18 cellular contexts compared by ENCODE assay signal in genomic region chr3:65857327-65857726, GRCh38.
A peak's percentile ranks its signal among the peaks of the same experiment; 100 is the strongest.
DNase-seq lines count a peak whose midpoint lies in the region; ATAC-seq and TF ChIP-seq lines count a peak whose summit lies in the region.
"Had no signal": no experiment of that assay in that cellular context is flagged by ENCODE, and none has a peak within 500 bp of the region (broad histone marks: within the 10 kb centered on the region; RNA-seq: fewer than 3 reads in every experiment).

No MANE protein-coding gene starts in this region.

- H3K23ac ChIP-seq in mesendoderm (ENCODE audit: low read length): no peak overlapping the region

- H3K4me2 ChIP-seq in mesendoderm (ENCODE audit: low read length): no peak overlapping the region
- H3K4me2 ChIP-seq: A549; BLaER1 treated with 17β-estradiol and CSF1 and Interleukin-3, amounts not matched to agents 10 nM and 100 nM had no signal

- DNase-seq in cardiac muscle cell (ENCODE audit: low read depth in 1 of 2, low spot score in 1 of 2) (no peak), right cardiac atrium (no peak), left lobe of liver (ENCODE audit: low spot score) (no peak), mesendoderm (peak; percentile 56), type B pancreatic cell (ENCODE audit: extremely low spot score, unreplicated experiment) (no peak), ureter (ENCODE audit: low spot score) (no peak), HCEC 1CT (no peak), RPMI8226 (no peak)
- DNase-seq: CD4-positive, CD25-positive, alpha-beta regulatory T cell; CD8-positive, alpha-beta memory T cell; COR-L47; DMS 273 treated with DMSO at 0.1 percent for 48 hours; GM23248 had no signal

- H3K9me3 ChIP-seq in cardiac muscle cell (ENCODE audit: low read depth) (no peaks in the 10 kb centered on the region), right cardiac atrium (ENCODE audit: control insufficient read depth, low read length) (no peaks in the 10 kb centered on the region)
- H3K9me3 ChIP-seq: A549, HAP-1 had no signal

- no peak overlapping the region for H3K18ac ChIP-seq in mesendoderm (ENCODE audit: low read length)

- WGBS in right cardiac atrium: 41% methylated on average over 3 of the region's 3 CpGs
- WGBS in mesendoderm (ENCODE audit: extremely low coverage, insufficient coverage, low lambda C conversion rate): no CpG with 5 or more reads among the region's 3 CpGs

- no peak overlapping the region for H2BK120ac ChIP-seq in mesendoderm (ENCODE audit: low read depth, low read length)

- no peak overlapping the region for H4K5ac ChIP-seq in mesendoderm (ENCODE audit: low read length)

- no peak overlapping the region for H3K4ac ChIP-seq in mesendoderm (ENCODE audit: low read depth, low read length)

- H3K27ac Mint-ChIP-seq in type B pancreatic cell: peak overlapping the region; percentile 52
- H3K27ac Mint-ChIP-seq: B cell; CD4-positive, CD25-positive, alpha-beta regulatory T cell; CD8-positive, alpha-beta memory T cell had no signal

- H2AK5ac ChIP-seq in mesendoderm (ENCODE audit: low read length): no peak overlapping the region

- H3K9me3 Mint-ChIP-seq in type B pancreatic cell: no peaks in the 10 kb centered on the region

- ATAC-seq in right cardiac atrium: no peak
- ATAC-seq in left lobe of liver: peak; percentile 4
- ATAC-seq: A549 had no signal

- peak overlapping the region; percentile 56 for H3K56ac ChIP-seq in mesendoderm (ENCODE audit: low read length)

- H3K36me3 ChIP-seq in cardiac muscle cell (no peaks in the 10 kb centered on the region), mesendoderm (ENCODE audit: control insufficient read depth, insufficient read depth, low read length) (no peaks in the 10 kb centered on the region)
- H3K36me3 ChIP-seq: BLaER1 treated with 17β-estradiol and CSF1 and Interleukin-3, amounts not matched to agents 10 nM and 100 nM; HAP-1 had no signal

- H3K27me3 ChIP-seq in cardiac muscle cell: no peaks in the 10 kb centered on the region
- H3K27me3 ChIP-seq in right cardiac atrium (ENCODE audit: control insufficient read depth, insufficient read depth): no peaks in the 10 kb centered on the region
- no peaks in the 10 kb centered on the region for H3K27me3 ChIP-seq in mesendoderm (ENCODE audit: insufficient read depth, low read length, poor library complexity)
- H3K27me3 ChIP-seq: BLaER1 treated with 17β-estradiol and CSF1 and Interleukin-3, amounts not matched to agents 10 nM and 100 nM had no signal

- H2BK15ac ChIP-seq in mesendoderm (replicated peaks; ENCODE audit: low read depth): no peak overlapping the region

- no peak overlapping the region for H3K4me3 ChIP-seq in cardiac muscle cell
- no peak overlapping the region for H3K4me3 ChIP-seq in right cardiac atrium (ENCODE audit: low read length)
- H3K4me3 ChIP-seq in mesendoderm (ENCODE audit: low read length): no peak overlapping the region
- H3K4me3 ChIP-seq: A549; BLaER1 treated with 17β-estradiol and CSF1 and Interleukin-3, amounts not matched to agents 10 nM and 100 nM; GM23248; HAP-1 had no signal

- no peaks in the 10 kb centered on the region for H3K36me3 Mint-ChIP-seq in type B pancreatic cell
- H3K36me3 Mint-ChIP-seq: CD4-positive, CD25-positive, alpha-beta regulatory T cell; CD8-positive, alpha-beta memory T cell had no signal

- H3K4me3 Mint-ChIP-seq in type B pancreatic cell: no peak overlapping the region
- H3K4me3 Mint-ChIP-seq: B cell; CD4-positive, CD25-positive, alpha-beta regulatory T cell; CD8-positive, alpha-beta memory T cell had no signal

- peaks cover 15% of the 10 kb centered on the region for H3K4me1 ChIP-seq in cardiac muscle cell (ENCODE audit: low read depth)
- peaks cover 17% of the 10 kb centered on the region for H3K4me1 ChIP-seq in right cardiac atrium (ENCODE audit: control insufficient read depth, insufficient read depth, low read length)
- H3K4me1 ChIP-seq in mesendoderm (ENCODE audit: control insufficient read depth, low read depth, low read length): peaks cover 20% of the 10 kb centered on the region
- H3K4me1 ChIP-seq: HAP-1 had no signal

- H3K79me2 ChIP-seq in mesendoderm (ENCODE audit: control insufficient read depth, insufficient read depth, low read length): peaks cover 3% of the 10 kb centered on the region

- TF ChIP-seq CTCF in cardiac muscle cell (IDR thresholded peaks at IDR 0.05; ENCODE audit: low read depth, low read length) (no peak), type B pancreatic cell (conservative IDR thresholded peaks at IDR 0.05) (no peak)

- peaks cover 4% of the 10 kb centered on the region for H3K79me1 ChIP-seq in mesendoderm (ENCODE audit: low read length)

- intact Hi-C loops in right cardiac atrium (cut with DNase I): no loop called here

- no peak overlapping the region for H4K8ac ChIP-seq in mesendoderm (ENCODE audit: low read depth, low read length)

- H3K27ac ChIP-seq in cardiac muscle cell: peak overlapping the region; percentile 54
- no peak overlapping the region for H3K27ac ChIP-seq in right cardiac atrium (ENCODE audit: low read length)
- peak overlapping the region; percentile 76 for H3K27ac ChIP-seq in mesendoderm (ENCODE audit: low read depth, low read length)
- H3K27ac ChIP-seq: 22Rv1; A549; BLaER1 treated with 17β-estradiol and CSF1 and Interleukin-3, amounts not matched to agents 10 nM and 100 nM; GM23248 had no signal

- H3K9ac ChIP-seq in mesendoderm (ENCODE audit: low read length): no peak overlapping the region
- H3K9ac ChIP-seq: BLaER1 treated with 17β-estradiol and CSF1 and Interleukin-3, amounts not matched to agents 10 nM and 100 nM; GM23248 had no signal

- no peaks in the 10 kb centered on the region for H3K27me3 Mint-ChIP-seq in type B pancreatic cell
- H3K27me3 Mint-ChIP-seq: B cell; CD4-positive, CD25-positive, alpha-beta regulatory T cell; CD8-positive, alpha-beta memory T cell had no signal

- H3K4me1 Mint-ChIP-seq in type B pancreatic cell (ENCODE audit: unreplicated experiment): peaks cover 22% of the 10 kb centered on the region
- H3K4me1 Mint-ChIP-seq: B cell had no signal

- H2BK5ac ChIP-seq in mesendoderm (ENCODE audit: low read length): peak overlapping the region; percentile 81
